ENCODE assay signal across 11 cellular contexts in genomic region chr10:63115732-63116383, GRCh38. TPM values are rescaled to one million over a fixed set of nuclear protein-coding genes. Genes with fewer than 3 reads are reported as not detected.
A peak's percentile ranks its signal among the peaks of the same experiment; 100 is the strongest.
DNase-seq lines count a peak whose midpoint lies in the region; ATAC-seq and TF ChIP-seq lines count a peak whose summit lies in the region.
"Had no signal": no experiment of that assay in that cellular context is flagged by ENCODE, and none has a peak within 500 bp of the region (broad histone marks: within the 10 kb centered on the region; RNA-seq: fewer than 3 reads in every experiment).

No MANE protein-coding gene starts in this region.

- peaks cover 3% of the 10 kb centered on the region for H3K27me3 Mint-ChIP-seq in Caco-2 (ENCODE audit: insufficient read depth, unreplicated experiment)

- H3K9me3 Mint-ChIP-seq in Caco-2 (ENCODE audit: unreplicated experiment): no peaks in the 10 kb centered on the region

- TF ChIP-seq CTCF in Caco-2 (IDR thresholded peaks at IDR 0.05; ENCODE audit: insufficient read depth in 1 of 2, low read depth in 1 of 2, low read length in 1 of 2, severe bottlenecking in 1 of 2, unreplicated experiment in 1 of 2): no peak
- no peak for TF ChIP-seq CTCF in breast epithelium (IDR thresholded peaks at IDR 0.05)
- TF ChIP-seq CTCF in right atrium auricular region (IDR thresholded peaks at IDR 0.05): no peak
- TF ChIP-seq CTCF in psoas muscle (IDR thresholded peaks at IDR 0.05): no peak

- H3K36me3 ChIP-seq in Caco-2 (ENCODE audit: control insufficient read depth, insufficient read depth, low read length) (no peaks in the 10 kb centered on the region), breast epithelium (no peaks in the 10 kb centered on the region), right atrium auricular region (no peaks in the 10 kb centered on the region), psoas muscle (ENCODE audit: insufficient read depth in 1 of 2, low read depth in 1 of 2) (no peaks in the 10 kb centered on the region)

- H3K27me3 ChIP-seq in Caco-2 (replicated peaks; ENCODE audit: control insufficient read depth, insufficient read depth, low read length) (no peaks in the 10 kb centered on the region), breast epithelium (no peaks in the 10 kb centered on the region), right atrium auricular region (no peaks in the 10 kb centered on the region), psoas muscle (ENCODE audit: insufficient read depth in 3 of 3, low read length in 2 of 3) (no peaks in the 10 kb centered on the region)

- CTCF ChIA-PET in Caco-2 (lab: Charles Lee): interaction anchor here (0.7 kb wide), 1 partner anchor 16 kb away, joined by 3 read pairs; no protein-coding TSS in a partner anchor

- H3K36me3 Mint-ChIP-seq in Caco-2 (ENCODE audit: insufficient read depth, unreplicated experiment): no peaks in the 10 kb centered on the region

- POLR2A ChIA-PET in Caco-2 (lab: Charles Lee): interaction anchor here (0.7 kb wide), 1 partner anchor 22 kb away, joined by 5 read pairs; no protein-coding TSS in a partner anchor

- H3K4me1 ChIP-seq in Caco-2 (no peaks in the 10 kb centered on the region), breast epithelium (peaks cover 4 to 8% of the 10 kb centered on the region in 2 donors), right atrium auricular region (peaks cover 0 to 30% of the 10 kb centered on the region in 2 donors), psoas muscle (peaks cover 24% of the 10 kb centered on the region)

- H3K27ac ChIP-seq in breast epithelium (peak overlapping the region; percentile 84 to 92), right atrium auricular region (peak overlapping the region; percentile 86 to 89), psoas muscle (peak overlapping the region; percentile 93)

- H3K4me3 ChIP-seq in Caco-2 (ENCODE audit: low read depth, low read length) (no peak overlapping the region), breast epithelium (peak overlapping the region in 1 of 3 donors; percentile 10), right atrium auricular region (no peak overlapping the region), psoas muscle (peak overlapping the region; percentile 23)

- H3K9me3 ChIP-seq in Caco-2 (0 out of 2 replicates have a peak, but pooled peaks cover 4% of the 10 kb centered on the region), breast epithelium (no peaks in the 10 kb centered on the region), right atrium auricular region (no peaks in the 10 kb centered on the region), psoas muscle (no peaks in the 10 kb centered on the region)

- TF ChIP-seq POLR2A in breast epithelium (IDR thresholded peaks at IDR 0.05): no peak

- intact Hi-C loops in Caco-2 (cut with micrococcal nuclease; ENCODE audit: unreplicated experiment): no loop called here
- intact Hi-C loops in breast epithelium (cut with DNase I; ENCODE audit: low total_unique reads): no loop called here
- intact Hi-C loops in psoas muscle (cut with DNase I): loop anchor here in 1 of 2 donors (1.0 kb wide), 1 partner anchor 17 kb away; the partner anchor contains the start of gene NRBF2

- DNase-seq in Caco-2: peak; percentile 49 to 56
- peak; percentile 75 to 93 for DNase-seq in breast epithelium (ENCODE audit: low spot score in 2 of 2)
- DNase-seq in right atrium auricular region (ENCODE audit: low spot score): peak; percentile 92
- peak; percentile 82 to 89 for DNase-seq in psoas muscle
- DNase-seq in NCI-H1930 (lab: John Stamatoyannopoulos, UW): no peak
- DNase-seq in RPMI8226: no peak
- no peak for DNase-seq in central memory CD4-positive, alpha-beta T cell
- DNase-seq: activated CD4-positive, CD25-positive, alpha-beta regulatory T cell treated with anti-CD3 and anti-CD28 coated beads, Interleukin-2, amount 50 U/mL, for 72 hours; COR-L47; NCI-H2107 had no signal

- no peak overlapping the region for H3K4me3 Mint-ChIP-seq in Caco-2 (ENCODE audit: unreplicated experiment)

- no peak overlapping the region for H3K27ac Mint-ChIP-seq in Caco-2 (ENCODE audit: unreplicated experiment)

- ATAC-seq in psoas muscle: peak; percentile 94 to 95 (median 94)
- no peak for ATAC-seq in GM21737 (IDR thresholded peaks at IDR 0.05; ENCODE audit: unreplicated experiment)

- 11 to 16% (median 13%) methylated on average over 7 of the region's 7 CpGs for WGBS in psoas muscle, 3 donors

- H3K4me1 Mint-ChIP-seq in Caco-2 (ENCODE audit: low read depth, unreplicated experiment): peaks cover 3% of the 10 kb centered on the region

- no TSS peak for BruUV-seq in Caco-2 (replicated peaks; lab: Mats Ljungman, UMichigan)

RNA-seq across cellular contexts. Expression of gene NRBF2, which starts 17.3 kb away (rescaled TPM):
- total RNA-seq in Caco-2 (2022) (49.1 and 52.5 TPM in 2 replicates), breast epithelium (10 to 100 TPM; 14.7 to 28.5 (median 17.0) TPM), right atrium auricular region (10 to 100 TPM in 1 of 2 donors, 1 to 10 TPM in 1; 7.8 to 10.6 TPM), psoas muscle (10 to 100 TPM; 23.1 to 85.3 (median 31.7) TPM)
- polyA plus RNA-seq in psoas muscle: 10 to 100 TPM; 17.3 to 23.4 (median 21.4) TPM

Comparison
In these comparisons a context has a peak if more than half of its experiments do, and no peak if none do; other contexts are left out.
1. DNase-seq: peak in Caco-2 (2 of 2), breast epithelium (2 of 2), right atrium auricular region (single experiment) and psoas muscle (2 of 2); none in NCI-H1930 (0 of 2), RPMI8226 (single experiment) and central memory CD4-positive, alpha-beta T cell (single experiment).
2. Peak in every context shown above with its lines, with median percentiles within 50 percentile points of each other: H3K27ac ChIP-seq.